35 cellular contexts compared by ENCODE assay signal in the genomic region with DNA sequence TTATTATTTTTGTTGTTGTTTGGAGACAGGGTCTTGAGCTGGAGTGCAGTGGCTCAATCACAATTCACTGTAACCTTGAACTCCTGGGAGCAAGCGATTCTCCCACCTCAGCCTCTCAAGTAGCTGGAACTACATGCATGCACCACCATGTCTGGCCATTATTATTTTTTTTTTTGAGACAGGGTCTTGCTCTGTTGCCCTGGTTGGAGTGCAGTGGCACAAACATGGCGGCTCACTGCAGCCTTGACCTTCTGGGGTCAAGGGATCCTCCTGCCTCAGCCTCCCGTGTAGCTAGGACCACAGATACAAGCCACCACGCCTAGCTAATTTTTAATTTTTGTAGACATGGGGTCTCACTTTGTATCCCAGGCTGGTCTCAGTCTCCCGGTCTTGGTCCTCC. TPM values are rescaled to one million over a fixed set of nuclear protein-coding genes. Genes with fewer than 3 reads are reported as not detected.
DNase-seq lines count a peak whose midpoint lies in the region; ATAC-seq, FAIRE-seq and TF ChIP-seq lines count a peak whose summit lies in the region.
"Had no signal": no experiment of that assay in that cellular context is flagged by ENCODE, and none has a peak within 500 bp of the region (broad histone marks: within the 10 kb centered on the region; RNA-seq: fewer than 3 reads in every experiment).

No MANE protein-coding gene starts in this region.

- no peaks in the 10 kb centered on the region for H3K27me3 Mint-ChIP-seq in WTC11 (ENCODE audit: low read depth)
- H3K27me3 Mint-ChIP-seq: CD4-positive, alpha-beta T cell had no signal

- H4K20me1 ChIP-seq in HepG2 (ENCODE audit: insufficient read depth, low read length) (no peaks in the 10 kb centered on the region), K562 (replicated peaks; ENCODE audit: control insufficient read depth, insufficient read depth, low read length) (no peaks in the 10 kb centered on the region)
- H4K20me1 ChIP-seq: BLaER1; BLaER1 treated with 17β-estradiol and CSF1 and Interleukin-3, amounts not matched to agents 10 nM and 100 nM had no signal

- intact Hi-C loops in HepG2 (cut with micrococcal nuclease; ENCODE audit: unreplicated experiment) = no loop called here
- intact Hi-C loops in right lobe of liver (cut with DNase I) = no loop called here
- intact Hi-C loops in K562 (cut with micrococcal nuclease) = no loop called here

- BruUV-seq in HepG2 (replicated peaks; lab: Mats Ljungman, UMichigan) (no TSS peak), K562 (replicated peaks; lab: Mats Ljungman, UMichigan) (no TSS peak)

- ATAC-seq in HepG2 = no peak
- ATAC-seq in right lobe of liver = no peak
- no peak for ATAC-seq in WTC11
- ATAC-seq in K562 = no peak
- ATAC-seq in foreskin keratinocyte = no peak
- no peak for ATAC-seq in SK-N-SH treated with all-trans-retinoic acid at 6 μM for 48 hours
- ATAC-seq: A549; CD8-positive, alpha-beta T cell had no signal

- no peak overlapping the region for H3K27ac Mint-ChIP-seq in WTC11
- H3K27ac Mint-ChIP-seq: B cell; CD14-positive monocyte; CD4-positive, alpha-beta memory T cell; CD4-positive, alpha-beta T cell; CD4-positive, CD25-positive, alpha-beta regulatory T cell; CD8-positive, alpha-beta memory T cell; CD8-positive, alpha-beta T cell had no signal

- H3K4me3 ChIP-seq in HepG2 (replicated peaks in 1 of 3; ENCODE audit: insufficient read depth in 1 of 3, low read depth in 2 of 3, low read length in 3 of 3) (no peak overlapping the region), right lobe of liver (no peak overlapping the region), K562 (no peak overlapping the region)
- H3K4me3 ChIP-seq: A549; BLaER1; BLaER1 treated with 17β-estradiol and CSF1 and Interleukin-3, amounts not matched to agents 10 nM and 100 nM had no signal

- H2AFZ ChIP-seq in HepG2 (ENCODE audit: low read length) (no peak overlapping the region), K562 (ENCODE audit: low read depth, low read length) (no peak overlapping the region)

- H3K9ac ChIP-seq in HepG2 (ENCODE audit: insufficient read depth, low read depth, low read length) (no peak overlapping the region), K562 (ENCODE audit: insufficient read depth in 1 of 2, low read depth in 2 of 2, low read length in 2 of 2) (no peak overlapping the region)
- H3K9ac ChIP-seq: BLaER1; BLaER1 treated with 17β-estradiol and CSF1 and Interleukin-3, amounts not matched to agents 10 nM and 100 nM had no signal

- H3K9me3 ChIP-seq in HepG2 (ENCODE audit: low read length) (no peaks in the 10 kb centered on the region), right lobe of liver (no peaks in the 10 kb centered on the region), K562 (replicated peaks; ENCODE audit: control insufficient read depth, insufficient read depth, low read depth, low read length) (no peaks in the 10 kb centered on the region)
- H3K9me3 ChIP-seq: A549; BE2C; BLaER1; BLaER1 treated with 17β-estradiol and CSF1 and Interleukin-3, amounts not matched to agents 10 nM and 100 nM; Caco-2 had no signal

- 22% methylated on average over 5 of the region's 5 CpGs for WGBS in HepG2 (ENCODE audit: low lambda C conversion rate)
- 70% methylated on average over 4 of the region's 5 CpGs for WGBS in right lobe of liver (ENCODE audit: insufficient coverage, low coverage, low lambda C conversion rate, missing lambda C conversion rate)
- 4% methylated on average over 5 of the region's 5 CpGs for WGBS in K562 (ENCODE audit: insufficient coverage, low coverage, missing lambda C conversion rate)

- H3K4me1 ChIP-seq in HepG2 (ENCODE audit: insufficient read depth, low read length) (no peaks in the 10 kb centered on the region), right lobe of liver (no peaks in the 10 kb centered on the region), K562 (replicated peaks in 1 of 2; ENCODE audit: control insufficient read depth in 2 of 2, insufficient read depth in 2 of 2, low read length in 2 of 2) (no peaks in the 10 kb centered on the region), foreskin keratinocyte (no peaks in the 10 kb centered on the region)
- H3K4me1 ChIP-seq: A549, BE2C, BLaER1, Caco-2 had no signal

- H3K4me2 ChIP-seq in HepG2 (ENCODE audit: low read depth, low read length) (no peak overlapping the region), K562 (ENCODE audit: insufficient read depth, low read length) (no peak overlapping the region)
- H3K4me2 ChIP-seq: A549; BLaER1; BLaER1 treated with 17β-estradiol and CSF1 and Interleukin-3, amounts not matched to agents 10 nM and 100 nM had no signal

- in situ Hi-C loops in HepG2 (cut with HindIII; ENCODE audit: extremely low pct_ligation_motif_present, low pct_unique_long_range_greater_than_20kb) = no loop called here
- in situ Hi-C loops in K562 (cut with MboI) = no loop called here

- H3K36me3 ChIP-seq in HepG2 (replicated peaks in 1 of 2; ENCODE audit: control insufficient read depth in 1 of 2, insufficient read depth in 2 of 2, low read length in 2 of 2) = no peaks in the 10 kb centered on the region
- no peaks in the 10 kb centered on the region for H3K36me3 ChIP-seq in right lobe of liver
- no peaks in the 10 kb centered on the region for H3K36me3 ChIP-seq in K562 (ENCODE audit: control insufficient read depth, insufficient read depth, low read length)
- H3K36me3 ChIP-seq: BE2C; BLaER1; BLaER1 treated with 17β-estradiol and CSF1 and Interleukin-3, amounts not matched to agents 10 nM and 100 nM had no signal

- CTCF ChIA-PET in HepG2 (lab: Yijun Ruan, JAX; ENCODE audit: low intra/inter-chr PET ratio, low total read pairs) (no interaction called here), WTC11 (lab: Charles Lee) (no interaction called here), K562 (lab: Yijun Ruan, JAX; ENCODE audit: low intra/inter-chr PET ratio) (no interaction called here)

- H3K4me3 Mint-ChIP-seq in WTC11 = no peak overlapping the region
- H3K4me3 Mint-ChIP-seq: B cell; CD14-positive monocyte; CD4-positive, alpha-beta memory T cell; CD4-positive, alpha-beta T cell; CD4-positive, CD25-positive, alpha-beta regulatory T cell; CD8-positive, alpha-beta memory T cell; CD8-positive, alpha-beta T cell had no signal

- TF ChIP-seq CTCF in HepG2 (CRISPR knock-in tag; IDR thresholded peaks at IDR 0.05) = no peak
- TF ChIP-seq CTCF in right lobe of liver (IDR thresholded peaks at IDR 0.05) = no peak
- TF ChIP-seq CTCF in WTC11 (IDR thresholded peaks at IDR 0.05) = no peak
- no peak for TF ChIP-seq CTCF in K562 (IDR thresholded peaks at IDR 0.05 in 2 of 3, conservative IDR thresholded peaks at IDR 0.05 in 1 of 3; ENCODE audit: insufficient read depth in 2 of 3, low read depth in 1 of 3, low read length in 3 of 3)
- TF ChIP-seq CTCF in foreskin keratinocyte (conservative IDR thresholded peaks at IDR 0.05) = no peak

- no peaks in the 10 kb centered on the region for H3K4me1 Mint-ChIP-seq in WTC11
- H3K4me1 Mint-ChIP-seq: B cell; CD14-positive monocyte; CD4-positive, alpha-beta memory T cell; CD4-positive, CD25-positive, alpha-beta regulatory T cell; CD8-positive, alpha-beta memory T cell had no signal

- H3K27ac ChIP-seq in HepG2 (ENCODE audit: extremely low read length, insufficient read depth, low read length) (no peak overlapping the region), right lobe of liver (no peak overlapping the region), K562 (ENCODE audit: extremely low read depth, low read depth, low read length) (no peak overlapping the region), foreskin keratinocyte (no peak overlapping the region)
- H3K27ac ChIP-seq: 22Rv1; A549; BLaER1; BLaER1 treated with 17β-estradiol and CSF1 and Interleukin-3, amounts not matched to agents 10 nM and 100 nM; C4-2B had no signal

- FAIRE-seq in HepG2 (lab: Jason Lieb, UNC) = no peak
- no peak for FAIRE-seq in K562 (lab: Jason Lieb, UNC)
- FAIRE-seq: A204.1, A549, D721Med had no signal

- H3K9me1 ChIP-seq in K562 (ENCODE audit: control insufficient read depth, insufficient read depth, low read length) = no peaks in the 10 kb centered on the region

- no peak for TF ChIP-seq POLR2A in HepG2 (IDR thresholded peaks at IDR 0.05; ENCODE audit: insufficient read depth in 1 of 2, low read depth in 2 of 2, low read length in 2 of 2)
- no peak for TF ChIP-seq POLR2A in right lobe of liver (IDR thresholded peaks at IDR 0.05)
- no peak for TF ChIP-seq POLR2A in K562 (conservative IDR thresholded peaks at IDR 0.05)

- DNase-seq in HepG2 (ENCODE audit: low spot score) = no peak
- no peak for DNase-seq in right lobe of liver
- no peak for DNase-seq in WTC11 (ENCODE audit: low spot score)
- no peak for DNase-seq in K562 (ENCODE audit: extremely low read depth in 1 of 4, low spot score in 3 of 4)
- no peak for DNase-seq in foreskin keratinocyte
- DNase-seq: 8988T; ACHN; AML-193; BE2C; C1 segment of cervical spinal cord; Caco-2; Calu3; CD4-positive, alpha-beta memory T cell; CD4-positive, alpha-beta T cell; CD4-positive, CD25-positive, alpha-beta regulatory T cell; CD8-positive, alpha-beta memory T cell; CD8-positive, alpha-beta T cell; COR-L47; DMS 273 treated with DMSO at 0.1 percent for 48 hours; DMS153; DMS53; DMS79; DMS79 treated with DMSO at 0.1 percent for 48 hours; DND-41; EL had no signal

- TF ChIP-seq RAD21 in HepG2 (CRISPR knock-in tag; IDR thresholded peaks at IDR 0.05) (no peak), K562 (CRISPR knock-in tag; conservative IDR thresholded peaks at IDR 0.05 in 1 of 2, IDR thresholded peaks at IDR 0.05 in 1 of 2) (no peak)

- H3K27me3 ChIP-seq in HepG2 (ENCODE audit: control insufficient read depth in 1 of 2, insufficient read depth in 2 of 2, low read length in 2 of 2) = no peaks in the 10 kb centered on the region
- H3K27me3 ChIP-seq in right lobe of liver = no peaks in the 10 kb centered on the region
- peaks cover 2 to 8% of the 10 kb centered on the region in 2 experiments; a peak in 4 of 5 replicates for H3K27me3 ChIP-seq in K562 (ENCODE audit: control insufficient read depth in 2 of 2, insufficient read depth in 2 of 2, low read length in 2 of 2)
- peaks cover 5% of the 10 kb centered on the region for H3K27me3 ChIP-seq in foreskin keratinocyte
- H3K27me3 ChIP-seq: BE2C; BLaER1; BLaER1 treated with 17β-estradiol and CSF1 and Interleukin-3, amounts not matched to agents 10 nM and 100 nM had no signal

- no peaks in the 10 kb centered on the region for H3K36me3 Mint-ChIP-seq in WTC11
- H3K36me3 Mint-ChIP-seq: CD14-positive monocyte; CD4-positive, alpha-beta memory T cell; CD4-positive, CD25-positive, alpha-beta regulatory T cell; CD8-positive, alpha-beta memory T cell; CD8-positive, alpha-beta T cell had no signal

- no peak for TF ChIP-seq EP300 in HepG2 (IDR thresholded peaks at IDR 0.05; ENCODE audit: low read depth in 2 of 2, low read length in 2 of 2)
- no peak for TF ChIP-seq EP300 in HepG2 (CRISPR knock-in tag; IDR thresholded peaks at IDR 0.05; ENCODE audit: borderline replicate concordance)
- TF ChIP-seq EP300 in K562 (IDR thresholded peaks at IDR 0.05; ENCODE audit: low read length) = no peak

- H3K79me2 ChIP-seq in HepG2 (ENCODE audit: insufficient read depth, low read length) = no peaks in the 10 kb centered on the region
- no peaks in the 10 kb centered on the region for H3K79me2 ChIP-seq in K562 (ENCODE audit: control insufficient read depth, insufficient read depth, low read length)

- H3K9me3 Mint-ChIP-seq in WTC11 = no peaks in the 10 kb centered on the region
- H3K9me3 Mint-ChIP-seq: CD14-positive monocyte; CD4-positive, alpha-beta memory T cell; CD4-positive, alpha-beta T cell; CD4-positive, CD25-positive, alpha-beta regulatory T cell; CD8-positive, alpha-beta memory T cell; CD8-positive, alpha-beta T cell had no signal

- POLR2A ChIA-PET in HepG2 (lab: Yijun Ruan, JAX) (no interaction called here), WTC11 (lab: Charles Lee) (no interaction called here), K562 (lab: Yijun Ruan, JAX) (no interaction called here)

RNA-seq across cellular contexts. Expression of gene XPO1, which starts 20.0 kb away (rescaled TPM):
- total RNA-seq in HepG2 (2016; rRNA removed; fragmentation: Illumina TruSeq; extraction: Trizol) = 212 and 301 TPM in 2 replicates
- 126 and 139 TPM in 2 replicates for total RNA-seq in HepG2 (2016; cell fraction: cytosol; rRNA removed; fragmentation: Illumina TruSeq; extraction: Trizol; ENCODE audit: low read depth)
- 218 and 301 TPM in 2 replicates for total RNA-seq in HepG2 (2016; cell fraction: insoluble cytoplasmic fraction; rRNA removed; fragmentation: Illumina TruSeq; extraction: Trizol)
- total RNA-seq in HepG2 (2016; cell fraction: membrane; rRNA removed; fragmentation: Illumina TruSeq; extraction: Trizol) = 90.9 and 111 TPM in 2 replicates
- total RNA-seq in HepG2 (2016; cell fraction: nucleus; rRNA removed; fragmentation: Illumina TruSeq; extraction: Trizol) = 246 and 260 TPM in 2 replicates
- polyA plus RNA-seq in HepG2 (2011; rRNA removed) = 43.7 and 67.4 TPM in 2 replicates
- polyA plus RNA-seq in HepG2 (2011; cell fraction: cytosol; rRNA removed) = 17.5 and 27.0 TPM in 2 replicates
- 81.7 and 90.4 TPM in 2 replicates for polyA plus RNA-seq in HepG2 (2011; cell fraction: nucleus; rRNA removed)
- 75.3 and 92.2 TPM in 2 replicates for polyA plus RNA-seq in HepG2 (2012)
- 5.3 and 6.2 TPM in 2 replicates for polyA plus RNA-seq in HepG2 (2016; cell fraction: cytosol; fragmentation: Illumina TruSeq; extraction: Trizol; ENCODE audit: low read depth)
- polyA plus RNA-seq in HepG2 (2016; cell fraction: insoluble cytoplasmic fraction; fragmentation: Illumina TruSeq; extraction: Trizol; ENCODE audit: low read depth) = 187 and 199 TPM in 2 replicates
- 23.1 and 26.6 TPM in 2 replicates for polyA plus RNA-seq in HepG2 (2016; cell fraction: membrane; fragmentation: Illumina TruSeq; extraction: Trizol; ENCODE audit: low read depth)
- polyA plus RNA-seq in HepG2 (2016; cell fraction: nucleus; fragmentation: Illumina TruSeq; extraction: Trizol; ENCODE audit: insufficient read depth, low read depth) = 273 and 284 TPM in 2 replicates
- 42.1 and 110 TPM in 2 replicates for polyA minus RNA-seq in HepG2 (2011; rRNA and poly(A)+ RNA removed; ENCODE audit: low replicate concordance)
- polyA minus RNA-seq in HepG2 (2011; cell fraction: cytosol; rRNA and poly(A)+ RNA removed) = 55.4 and 63.7 TPM in 2 replicates
- polyA minus RNA-seq in HepG2 (2011; cell fraction: nucleus; rRNA and poly(A)+ RNA removed) = 201 and 221 TPM in 2 replicates
- 10 to 100 TPM; 38.6 to 63.2 (median 51.2) TPM for total RNA-seq in right lobe of liver
- 258 to 272 TPM (median 260 TPM) in 3 replicates for total RNA-seq in WTC11 (2021)
- total RNA-seq in K562 (2011; cell fraction: chromatin; rRNA removed; ENCODE audit: low replicate concordance) = 379 and 1,649 TPM in 2 replicates
- 154 and 214 TPM in 2 replicates for total RNA-seq in K562 (2011; cell fraction: nucleolus; rRNA removed)
- total RNA-seq in K562 (2011; cell fraction: nucleoplasm; rRNA removed) = 491 and 590 TPM in 2 replicates
- 177 and 196 TPM in 2 replicates for total RNA-seq in K562 (2014; rRNA removed)
- total RNA-seq in K562 (2014; rRNA removed; fragmentation: Illumina TruSeq; extraction: Trizol) = 296 and 319 TPM in 2 replicates
- 284 and 301 TPM in 2 replicates for total RNA-seq in K562 (2015; rRNA removed; fragmentation: Illumina TruSeq; extraction: Trizol)
- total RNA-seq in K562 (2021) = 204 and 216 TPM in 2 replicates
- 240 and 307 TPM in 2 replicates for polyA plus RNA-seq in K562 (2011; rRNA removed)
- polyA plus RNA-seq in K562 (2011; cell fraction: cytosol; rRNA removed) = 49.5 and 115 TPM in 2 replicates
- 209 and 356 TPM in 2 replicates for polyA plus RNA-seq in K562 (2011; cell fraction: nucleus; rRNA removed)
- 150 and 157 TPM in 2 replicates for polyA plus RNA-seq in K562 (2012)
- 213 and 253 TPM in 2 replicates for polyA plus RNA-seq in K562 (2014; fragmentation: Illumina TruSeq; extraction: Trizol)
- polyA plus RNA-seq in K562 (2014; fragmentation: Nextera tagmentation; extraction: Ambion mirVana) = 10 to 100 TPM; 86.2 to 91.8 TPM
- polyA plus RNA-seq in K562 (2014; rRNA removed) = 195 and 211 TPM in 2 replicates
- 515 and 518 TPM in 2 replicates for polyA minus RNA-seq in K562 (2011; rRNA and poly(A)+ RNA removed)
- 122 and 170 TPM in 2 replicates for polyA minus RNA-seq in K562 (2011; cell fraction: cytosol; rRNA and poly(A)+ RNA removed)
- 151 and 265 TPM in 2 replicates for polyA minus RNA-seq in K562 (2011; cell fraction: nucleus; rRNA and poly(A)+ RNA removed)
- total RNA-seq in foreskin keratinocyte = 148 and 156 TPM in 2 replicates
- polyA plus RNA-seq in foreskin keratinocyte = 47.0 and 58.9 TPM in 2 replicates

Comparison
In these comparisons a context has a peak if more than half of its experiments do, and no peak if none do; other contexts are left out.
1. Of the 241 proteins assayed by ChIP-seq in both HepG2 and K562: peak only in HepG2: none; only in K562: none; in both: ZNF121; in neither: 240.